In the genomic region with DNA sequence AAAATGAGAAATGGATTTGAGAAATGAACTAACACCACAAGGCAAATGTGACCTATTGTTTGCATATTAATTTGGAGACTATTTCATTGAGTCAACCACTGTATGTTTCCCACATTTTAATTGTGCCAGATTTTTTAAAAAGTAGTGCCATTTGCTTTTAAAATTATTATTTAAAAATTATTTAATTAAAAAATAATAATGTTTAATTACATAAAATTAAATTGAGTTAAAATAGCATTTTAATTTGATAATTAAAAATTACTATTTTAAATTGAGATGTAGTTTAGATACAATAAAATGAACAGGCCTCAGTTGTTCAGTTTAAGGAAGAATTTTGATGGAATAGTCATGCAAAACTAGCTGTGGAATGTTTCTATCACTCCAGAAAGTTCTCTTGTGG, we compare ENCODE assay signal across 17 cellular contexts.
DNase-seq lines count a peak whose midpoint lies in the region; FAIRE-seq and TF ChIP-seq lines count a peak whose summit lies in the region.
"Had no signal": no experiment of that assay in that cellular context is flagged by ENCODE, and none has a peak within 500 bp of the region (broad histone marks: within the 10 kb centered on the region; RNA-seq: fewer than 3 reads in every experiment).

No MANE protein-coding gene starts in this region.

- no peaks in the 10 kb centered on the region for H3K27me3 ChIP-seq in WERI-Rb-1 (ENCODE audit: insufficient read depth, low read depth, severe bottlenecking)
- H3K27me3 ChIP-seq: BE2C had no signal

- FAIRE-seq in colon (lab: Jason Lieb, UNC): peak; percentile 66
- FAIRE-seq: GM12878, GM18507, HTR-8/SVneo had no signal

- no peaks in the 10 kb centered on the region for H3K27me3 Mint-ChIP-seq in Calu3 (ENCODE audit: unreplicated experiment)
- H3K27me3 Mint-ChIP-seq in nephron (ENCODE audit: low read depth): no peaks in the 10 kb centered on the region

- H3K9me3 Mint-ChIP-seq in Calu3 (ENCODE audit: low read depth, unreplicated experiment) (no peaks in the 10 kb centered on the region), nephron (no peaks in the 10 kb centered on the region)
- H3K9me3 Mint-ChIP-seq: CD8-positive, alpha-beta T cell; HFFc6 had no signal

- H3K4me3 ChIP-seq in WERI-Rb-1 (ENCODE audit: low read depth, low read length): no peak overlapping the region
- H3K4me3 ChIP-seq: GM12878 had no signal

- DNase-seq in Calu3: no peak
- DNase-seq in SIG-M5 (lab: John Stamatoyannopoulos, UW): no peak
- no peak for DNase-seq in WERI-Rb-1
- no peak for DNase-seq in GM03348 (ENCODE audit: low spot score)
- DNase-seq in HK-2 (ENCODE audit: unreplicated experiment): no peak
- DNase-seq: BE2C; CD8-positive, alpha-beta T cell; COR-L47; DND-41; HCEC 1CT; HFFc6 had no signal

- no peak overlapping the region for H3K27ac ChIP-seq in WERI-Rb-1
- H3K27ac ChIP-seq: C4-2B had no signal

- no peak for TF ChIP-seq CTCF in Calu3 (IDR thresholded peaks at IDR 0.05; ENCODE audit: unreplicated experiment)
- no peak for TF ChIP-seq CTCF in nephron (IDR thresholded peaks at IDR 0.05; ENCODE audit: unreplicated experiment in 3 of 3)
- no peak for TF ChIP-seq CTCF in WERI-Rb-1 (IDR thresholded peaks at IDR 0.05; ENCODE audit: low read depth, low read length)

- BruUV-seq in Calu3 (replicated peaks; lab: Mats Ljungman, UMichigan): no TSS peak

- peak overlapping the region; percentile 60 for H3K27ac Mint-ChIP-seq in Calu3 (ENCODE audit: unreplicated experiment)
- peak overlapping the region; percentile 64 to 95 (median 90) for H3K27ac Mint-ChIP-seq in nephron
- H3K27ac Mint-ChIP-seq: CD8-positive, alpha-beta T cell; HFFc6 had no signal

- H3K9me3 ChIP-seq in WERI-Rb-1 (ENCODE audit: severe bottlenecking): no peaks in the 10 kb centered on the region
- H3K9me3 ChIP-seq: BE2C had no signal

- H3K36me3 ChIP-seq in WERI-Rb-1: no peaks in the 10 kb centered on the region
- H3K36me3 ChIP-seq: BE2C had no signal

- H3K36me3 Mint-ChIP-seq in Calu3 (ENCODE audit: insufficient read depth, unreplicated experiment): peaks cover 26% of the 10 kb centered on the region
- H3K36me3 Mint-ChIP-seq in nephron (ENCODE audit: low read depth): no peaks in the 10 kb centered on the region
- H3K36me3 Mint-ChIP-seq: CD8-positive, alpha-beta T cell had no signal

- peaks cover 41% of the 10 kb centered on the region for H3K4me1 Mint-ChIP-seq in Calu3 (ENCODE audit: low read depth, unreplicated experiment)
- H3K4me1 Mint-ChIP-seq in nephron: no peaks in the 10 kb centered on the region

- CTCF ChIA-PET in Calu3 (lab: Charles Lee): interaction anchor here (0.9 to 2.1 kb wide), 3 partner anchors 9 to 16 kb away, joined by 3 to 16 read pairs (median 6); no protein-coding TSS in a partner anchor

- H3K4me3 Mint-ChIP-seq in Calu3 (ENCODE audit: low read depth, unreplicated experiment): peak overlapping the region; percentile 40
- peak overlapping the region in 2 of 3 experiments; percentile 52 to 58 for H3K4me3 Mint-ChIP-seq in nephron
- H3K4me3 Mint-ChIP-seq: CD8-positive, alpha-beta T cell; HFFc6 had no signal

- intact Hi-C loops in Calu3 (cut with micrococcal nuclease; ENCODE audit: unreplicated experiment): no loop called here
